ENCODE assay signal across 17 cellular contexts in genomic region chr17:812638-813204, GRCh38.
"Had no signal": no experiment of that assay in that cellular context is flagged by ENCODE, and none has a peak within 500 bp of the region (broad histone marks: within the 10 kb centered on the region; RNA-seq: fewer than 3 reads in every experiment).

No MANE protein-coding gene starts in this region.

- H2AFZ ChIP-seq: hepatocyte had no signal

- H3K9me3 ChIP-seq: adrenal gland, gastroesophageal sphincter, neutrophil, right lobe of liver, tibial nerve had no signal

- H3K4me1 ChIP-seq: adrenal gland, gastroesophageal sphincter, right lobe of liver, tibial nerve had no signal

- H3K4me3 ChIP-seq: adrenal gland, coronary artery, gastroesophageal sphincter, hepatocyte, right lobe of liver, tibial nerve had no signal

- H3K27me3 ChIP-seq: adrenal gland, gastroesophageal sphincter, hepatocyte, neutrophil, right lobe of liver, tibial nerve had no signal

- H3K36me3 Mint-ChIP-seq: stimulated activated naive B cell treated with anti-CD40 and anti-IgM and Interleukin-4, amounts not matched to agents 10 μg/mL and 1 μg/mL and 100 μg/mL, for 72 hours; T-cell had no signal

- H3K4me1 Mint-ChIP-seq: activated CD4-positive, alpha-beta memory T cell treated with anti-CD3 and anti-CD28 coated beads, Interleukin-2, amount 10 ng/mL, durations not matched to agents 7 days and 5 days; stimulated activated naive B cell treated with anti-CD40 and anti-IgM and Interleukin-4, amounts not matched to agents 10 μg/mL and 1 μg/mL and 100 μg/mL, for 72 hours; T-cell had no signal

- H3K36me3 ChIP-seq: neutrophil, right lobe of liver had no signal

- H3K9me3 Mint-ChIP-seq: stimulated activated naive B cell treated with anti-CD40 and anti-IgM and Interleukin-4, amounts not matched to agents 10 μg/mL and 1 μg/mL and 100 μg/mL, for 72 hours; T-cell had no signal

- H3K4me2 ChIP-seq: hepatocyte had no signal

- H3K27ac ChIP-seq: adrenal gland, coronary artery, gastroesophageal sphincter, hepatocyte, neutrophil, right lobe of liver, tibial nerve had no signal

- ATAC-seq: gastroesophageal sphincter; stimulated activated naive B cell treated with anti-CD40 and anti-IgM and Interleukin-4, amounts not matched to agents 10 μg/mL and 1 μg/mL and 100 μg/mL, for 72 hours; T-cell had no signal

- DNase-seq: activated CD4-positive, alpha-beta memory T cell treated with anti-CD3 and anti-CD28 coated beads, Interleukin-2, amount 10 ng/mL, durations not matched to agents 7 days and 5 days; activated CD8-positive, alpha-beta memory T cell treated with anti-CD3 and anti-CD28 coated beads, Interleukin-2, amount 50 U/mL, for 4 hours; activated naive CD4-positive, alpha-beta T cell; adrenal gland; central memory CD4-positive, alpha-beta T cell; effector CD4-positive, alpha-beta T cell; kidney glomerular epithelial cell; right lobe of liver; stimulated activated CD4-positive, alpha-beta T cell treated with anti-CD3 and anti-CD28 coated beads, Interleukin-1b, Interleukin-23, amount 100 ng/mL, for 48 hours; stimulated activated naive B cell treated with anti-CD40 and anti-IgM and Interleukin-4, amounts not matched to agents 10 μg/mL and 1 μg/mL and 100 μg/mL, for 72 hours; T-cell; T1000 had no signal

- H3K27ac Mint-ChIP-seq: activated CD4-positive, alpha-beta memory T cell treated with anti-CD3 and anti-CD28 coated beads, Interleukin-2, amount 10 ng/mL, durations not matched to agents 7 days and 5 days; stimulated activated naive B cell treated with anti-CD40 and anti-IgM and Interleukin-4, amounts not matched to agents 10 μg/mL and 1 μg/mL and 100 μg/mL, for 72 hours; T-cell had no signal

- H3K4me3 Mint-ChIP-seq: activated CD4-positive, alpha-beta memory T cell treated with anti-CD3 and anti-CD28 coated beads, Interleukin-2, amount 10 ng/mL, durations not matched to agents 7 days and 5 days; stimulated activated naive B cell treated with anti-CD40 and anti-IgM and Interleukin-4, amounts not matched to agents 10 μg/mL and 1 μg/mL and 100 μg/mL, for 72 hours; T-cell had no signal

- H3K27me3 Mint-ChIP-seq: activated CD4-positive, alpha-beta memory T cell treated with anti-CD3 and anti-CD28 coated beads, Interleukin-2, amount 10 ng/mL, durations not matched to agents 7 days and 5 days had no signal
